Comparison of ENCODE assay signal across 13 cellular contexts in genomic region chr7:108063520-108063933, GRCh38.
DNase-seq lines count a peak whose midpoint lies in the region; ATAC-seq, FAIRE-seq and TF ChIP-seq lines count a peak whose summit lies in the region.
"Had no signal": no experiment of that assay in that cellular context is flagged by ENCODE, and none has a peak within 500 bp of the region (broad histone marks: within the 10 kb centered on the region; RNA-seq: fewer than 3 reads in every experiment).

No MANE protein-coding gene starts in this region.

- in situ Hi-C loops in mammary epithelial cell (cut with MboI; ENCODE audit: low sequenced_read_pairs in 2 of 2), result no loop called here

- H3K4me2 ChIP-seq in mammary epithelial cell (ENCODE audit: insufficient read depth, low read depth, low read length), result no peak overlapping the region

- no peaks in the 10 kb centered on the region for H3K36me3 Mint-ChIP-seq in natural killer cell treated with Interleukin-12 subunit alpha and Interleukin-12 subunit beta and Interleukin-15 and Interleukin-18, amount 100 ng/mL, for 72 hours
- H3K36me3 Mint-ChIP-seq in Calu3 (ENCODE audit: insufficient read depth, unreplicated experiment), result no peaks in the 10 kb centered on the region
- H3K36me3 Mint-ChIP-seq: CD14-positive monocyte had no signal

- H3K36me3 ChIP-seq in mammary epithelial cell (ENCODE audit: insufficient read depth, low read length), result no peaks in the 10 kb centered on the region
- H3K36me3 ChIP-seq: esophagus muscularis mucosa had no signal

- no peak overlapping the region for H3K4me3 Mint-ChIP-seq in natural killer cell treated with Interleukin-12 subunit alpha and Interleukin-12 subunit beta and Interleukin-15 and Interleukin-18, amount 100 ng/mL, for 72 hours
- no peak overlapping the region for H3K4me3 Mint-ChIP-seq in Calu3 (ENCODE audit: low read depth, unreplicated experiment)
- H3K4me3 Mint-ChIP-seq: activated CD8-positive, alpha-beta T cell treated with anti-CD3 and anti-CD28 coated beads for 36 hours; CD14-positive monocyte had no signal

- H3K9me3 Mint-ChIP-seq in natural killer cell treated with Interleukin-12 subunit alpha and Interleukin-12 subunit beta and Interleukin-15 and Interleukin-18, amount 100 ng/mL, for 72 hours, result no peaks in the 10 kb centered on the region
- no peaks in the 10 kb centered on the region for H3K9me3 Mint-ChIP-seq in Calu3 (ENCODE audit: low read depth, unreplicated experiment)
- H3K9me3 Mint-ChIP-seq: activated CD8-positive, alpha-beta T cell treated with anti-CD3 and anti-CD28 coated beads for 36 hours had no signal

- DNase-seq in DMS153 treated with DMSO at 0.1 percent for 48 hours (lab: John Stamatoyannopoulos, UW; ENCODE audit: unreplicated experiment) (peak; percentile 66), mammary epithelial cell (peak; percentile 73), urothelium cell line (ENCODE audit: low spot score) (no peak), cerebellar cortex (ENCODE audit: low spot score) (no peak), Calu3 (no peak)
- no peak for DNase-seq in natural killer cell treated with Interleukin-12 subunit alpha and Interleukin-12 subunit beta and Interleukin-15 and Interleukin-18, amount 100 ng/mL, for 72 hours (ENCODE audit: low spot score)
- DNase-seq: activated CD8-positive, alpha-beta T cell treated with anti-CD3 and anti-CD28 coated beads for 36 hours; SHP77 treated with DMSO at 0.1 percent for 48 hours had no signal

- H3K79me2 ChIP-seq in mammary epithelial cell (ENCODE audit: insufficient read depth, low read length), result no peaks in the 10 kb centered on the region

- no peaks in the 10 kb centered on the region for H3K27me3 ChIP-seq in mammary epithelial cell (ENCODE audit: insufficient read depth, low read length)
- H3K27me3 ChIP-seq: esophagus muscularis mucosa had no signal

- CTCF ChIA-PET in mammary epithelial cell (lab: Charles Lee; ENCODE audit: low non-redundant PET), result no interaction called here
- CTCF ChIA-PET in Calu3 (lab: Charles Lee), result no interaction called here

- TF ChIP-seq CTCF in mammary epithelial cell (conservative IDR thresholded peaks at IDR 0.05 in 1 of 2, IDR thresholded peaks at IDR 0.05 in 1 of 2; ENCODE audit: extremely low read depth in 1 of 2, insufficient read depth in 1 of 2, low read depth in 1 of 2, low read length in 2 of 2), result peak in 1 of 2 donors; percentile 10
- TF ChIP-seq CTCF in Calu3 (IDR thresholded peaks at IDR 0.05; ENCODE audit: unreplicated experiment), result no peak

- 81% methylated on average over 5 of the region's 5 CpGs for WGBS in mammary epithelial cell (ENCODE audit: low coverage, missing lambda C conversion rate)

- H3K4me3 ChIP-seq in mammary epithelial cell (replicated peaks in 1 of 3; ENCODE audit: insufficient read depth in 1 of 3, low read depth in 2 of 3, low read length in 3 of 3), result no peak overlapping the region
- H3K4me3 ChIP-seq: esophagus muscularis mucosa had no signal

- no peak overlapping the region for H3K27ac Mint-ChIP-seq in natural killer cell treated with Interleukin-12 subunit alpha and Interleukin-12 subunit beta and Interleukin-15 and Interleukin-18, amount 100 ng/mL, for 72 hours
- no peak overlapping the region for H3K27ac Mint-ChIP-seq in Calu3 (ENCODE audit: unreplicated experiment)
- H3K27ac Mint-ChIP-seq: activated CD8-positive, alpha-beta T cell treated with anti-CD3 and anti-CD28 coated beads for 36 hours had no signal

- no peaks in the 10 kb centered on the region for H3K4me1 ChIP-seq in mammary epithelial cell (ENCODE audit: insufficient read depth, low read length)

- H2AFZ ChIP-seq in mammary epithelial cell (ENCODE audit: low read depth, low read length), result no peak overlapping the region

- intact Hi-C loops in mammary epithelial cell (cut with micrococcal nuclease) (loop anchor here (5.0 kb wide), 1 partner anchor 61 kb away; the partner anchor contains the start of gene LAMB1), Calu3 (cut with micrococcal nuclease; ENCODE audit: unreplicated experiment) (no loop called here)

- H4K20me1 ChIP-seq in mammary epithelial cell (ENCODE audit: insufficient read depth, low read length), result no peaks in the 10 kb centered on the region

- ATAC-seq in GM18870 (IDR thresholded peaks at IDR 0.05; ENCODE audit: unreplicated experiment), result peak; percentile 74
- peak; percentile 56 for ATAC-seq in HG03159 (IDR thresholded peaks at IDR 0.05; ENCODE audit: unreplicated experiment)
- no peak for ATAC-seq in natural killer cell treated with Interleukin-12 subunit alpha and Interleukin-12 subunit beta and Interleukin-15 and Interleukin-18, amount 100 ng/mL, for 72 hours
- ATAC-seq: activated CD8-positive, alpha-beta T cell treated with anti-CD3 and anti-CD28 coated beads for 36 hours had no signal

- no peaks in the 10 kb centered on the region for H3K4me1 Mint-ChIP-seq in natural killer cell treated with Interleukin-12 subunit alpha and Interleukin-12 subunit beta and Interleukin-15 and Interleukin-18, amount 100 ng/mL, for 72 hours (ENCODE audit: low read depth in 2 of 2)
- H3K4me1 Mint-ChIP-seq in Calu3 (ENCODE audit: low read depth, unreplicated experiment), result no peaks in the 10 kb centered on the region
- H3K4me1 Mint-ChIP-seq: CD14-positive monocyte had no signal

- dilution Hi-C loops in mammary epithelial cell (cut with HindIII; ENCODE audit: low sequenced_read_pairs), result no loop called here

- H3K27me3 Mint-ChIP-seq in natural killer cell treated with Interleukin-12 subunit alpha and Interleukin-12 subunit beta and Interleukin-15 and Interleukin-18, amount 100 ng/mL, for 72 hours, result peaks cover 11 to 18% of the 10 kb centered on the region in 2 donors
- H3K27me3 Mint-ChIP-seq in Calu3 (ENCODE audit: unreplicated experiment), result no peaks in the 10 kb centered on the region
- H3K27me3 Mint-ChIP-seq: activated CD8-positive, alpha-beta T cell treated with anti-CD3 and anti-CD28 coated beads for 36 hours had no signal

- FAIRE-seq in urothelium cell line (lab: Jason Lieb, UNC), result no peak
- FAIRE-seq: islet of Langerhans had no signal

- no peaks in the 10 kb centered on the region for H3K9me3 ChIP-seq in mammary epithelial cell (replicated peaks; ENCODE audit: insufficient read depth, low read length)
- H3K9me3 ChIP-seq: esophagus muscularis mucosa had no signal

- H3K27ac ChIP-seq in mammary epithelial cell (ENCODE audit: insufficient read depth, low read depth, low read length), result no peak overlapping the region
- H3K27ac ChIP-seq: esophagus muscularis mucosa had no signal

- no TSS peak for BruUV-seq in mammary epithelial cell (replicated peaks; lab: Mats Ljungman, UMichigan)
- no TSS peak for BruUV-seq in Calu3 (replicated peaks; lab: Mats Ljungman, UMichigan)

- H3K9ac ChIP-seq in mammary epithelial cell (ENCODE audit: insufficient read depth, low read length), result no peak overlapping the region

Comparison
In these comparisons a context has a peak if more than half of its experiments do, and no peak if none do; other contexts are left out.
1. DNase-seq: peak in DMS153 treated with DMSO at 0.1 percent for 48 hours (single experiment) and mammary epithelial cell (single experiment); none in natural killer cell treated with Interleukin-12 subunit alpha and Interleukin-12 subunit beta and Interleukin-15 and Interleukin-18, amount 100 ng/mL, for 72 hours (single experiment), urothelium cell line (single experiment), cerebellar cortex (single experiment) and Calu3 (single experiment).
2. ATAC-seq: peak in GM18870 (single experiment) and HG03159 (single experiment); none in natural killer cell treated with Interleukin-12 subunit alpha and Interleukin-12 subunit beta and Interleukin-15 and Interleukin-18, amount 100 ng/mL, for 72 hours (0 of 2).